Comparison of ENCODE assay signal across 21 cellular contexts in genomic region chr15:98120561-98120960, GRCh38.
DNase-seq lines count a peak whose midpoint lies in the region; ATAC-seq and TF ChIP-seq lines count a peak whose summit lies in the region.
"Had no signal": no experiment of that assay in that cellular context is flagged by ENCODE, and none has a peak within 500 bp of the region (broad histone marks: within the 10 kb centered on the region; RNA-seq: fewer than 3 reads in every experiment).

No MANE protein-coding gene starts in this region.

- no peak for ATAC-seq in activated T-cell treated with anti-CD3 and anti-CD28 coated beads, Interleukin-2, amount 50 U/mL, for 4 hours
- ATAC-seq in omental fat pad (ENCODE audit: low FRiP score) (no peak), HG03439 (IDR thresholded peaks at IDR 0.05; ENCODE audit: unreplicated experiment) (no peak)
- ATAC-seq: activated CD8-positive, alpha-beta T cell treated with anti-CD3 and anti-CD28 coated beads for 36 hours; HepG2; left ventricle myocardium superior had no signal

- TF ChIP-seq CTCF in BE2C (IDR thresholded peaks at IDR 0.05; ENCODE audit: low read depth, low read length) (no peak), omental fat pad (IDR thresholded peaks at IDR 0.05) (no peak)

- no peak overlapping the region for H3K4me3 Mint-ChIP-seq in activated T-cell treated with anti-CD3 and anti-CD28 coated beads, Interleukin-2, amount 50 U/mL, for 4 hours
- H3K4me3 Mint-ChIP-seq: activated CD8-positive, alpha-beta T cell treated with anti-CD3 and anti-CD28 coated beads for 36 hours; dendritic cell treated with granulocyte-macrophage colony-stimulating factor and Interleukin-4, amounts not matched to agents 40 ng/mL and 50 ng/mL, for 4 days; neural crest cell had no signal

- no peaks in the 10 kb centered on the region for H3K27me3 Mint-ChIP-seq in activated T-cell treated with anti-CD3 and anti-CD28 coated beads, Interleukin-2, amount 50 U/mL, for 4 hours (ENCODE audit: low read depth)
- H3K27me3 Mint-ChIP-seq: activated CD8-positive, alpha-beta T cell treated with anti-CD3 and anti-CD28 coated beads for 36 hours; dendritic cell treated with granulocyte-macrophage colony-stimulating factor and Interleukin-4, amounts not matched to agents 40 ng/mL and 50 ng/mL, for 4 days had no signal

- no peaks in the 10 kb centered on the region for H3K27me3 ChIP-seq in BE2C
- H3K27me3 ChIP-seq: adrenal gland had no signal

- H3K4me3 ChIP-seq in BE2C (ENCODE audit: low read depth, low read length), result no peak overlapping the region
- H3K4me3 ChIP-seq: adrenal gland, prostate gland had no signal

- DNase-seq in BE2C, result peak; percentile 16
- peak; percentile 59 for DNase-seq in LHCN-M2 (ENCODE audit: low read depth)
- DNase-seq in astrocyte of the hippocampus (ENCODE audit: low read depth, low spot score), result peak; percentile 7
- DNase-seq in islet precursor cell, result peak; percentile 72
- DNase-seq in Ammon's horn (ENCODE audit: low spot score), result no peak
- no peak for DNase-seq in activated T-cell treated with anti-CD3 and anti-CD28 coated beads, Interleukin-2, amount 50 U/mL, for 4 hours
- DNase-seq in omental fat pad (ENCODE audit: low spot score), result no peak
- DNase-seq: activated CD8-positive, alpha-beta T cell treated with anti-CD3 and anti-CD28 coated beads for 36 hours; activated T-cell treated with anti-CD3 and anti-CD28 coated beads for 4 hours; adrenal gland; CD4-positive, CD25-positive, alpha-beta regulatory T cell; left ventricle myocardium superior; NCI-H1417 treated with DMSO at 0.1 percent for 48 hours; NCI-H524 treated with DMSO at 0.1 percent for 48 hours; substantia nigra; T-helper 9 cell had no signal

- H3K4me1 Mint-ChIP-seq in activated T-cell treated with anti-CD3 and anti-CD28 coated beads, Interleukin-2, amount 50 U/mL, for 4 hours (ENCODE audit: low read depth), result no peaks in the 10 kb centered on the region
- H3K4me1 Mint-ChIP-seq: CD4-positive, CD25-positive, alpha-beta regulatory T cell; neural crest cell had no signal

- H3K9me3 Mint-ChIP-seq in activated T-cell treated with anti-CD3 and anti-CD28 coated beads, Interleukin-2, amount 50 U/mL, for 4 hours, result peaks cover 4% of the 10 kb centered on the region
- H3K9me3 Mint-ChIP-seq: dendritic cell treated with granulocyte-macrophage colony-stimulating factor and Interleukin-4, amounts not matched to agents 40 ng/mL and 50 ng/mL, for 4 days had no signal

- H3K9me3 ChIP-seq in BE2C, result no peaks in the 10 kb centered on the region
- H3K9me3 ChIP-seq: adrenal gland, prostate gland had no signal

- no peaks in the 10 kb centered on the region for H3K36me3 Mint-ChIP-seq in activated T-cell treated with anti-CD3 and anti-CD28 coated beads, Interleukin-2, amount 50 U/mL, for 4 hours (ENCODE audit: insufficient read depth)
- H3K36me3 Mint-ChIP-seq: CD4-positive, CD25-positive, alpha-beta regulatory T cell had no signal

- no peaks in the 10 kb centered on the region for H3K36me3 ChIP-seq in BE2C
- H3K36me3 ChIP-seq: adrenal gland, prostate gland had no signal

- H3K4me1 ChIP-seq in BE2C, result no peaks in the 10 kb centered on the region
- H3K4me1 ChIP-seq: adrenal gland had no signal

Comparison
In these comparisons a context has a peak if more than half of its experiments do, and no peak if none do; other contexts are left out.
1. DNase-seq: peak in BE2C (single experiment), LHCN-M2 (single experiment), astrocyte of the hippocampus (single experiment) and islet precursor cell (single experiment); none in Ammon's horn (single experiment), activated T-cell treated with anti-CD3 and anti-CD28 coated beads, Interleukin-2, amount 50 U/mL, for 4 hours (single experiment) and omental fat pad (single experiment).